Comparison of ENCODE assay signal across 29 cellular contexts in genomic region chr14:103360548-103360947, GRCh38.
"Had no signal": no experiment of that assay in that cellular context is flagged by ENCODE, and none has a peak within 500 bp of the region (broad histone marks: within the 10 kb centered on the region; RNA-seq: fewer than 3 reads in every experiment).

No MANE protein-coding gene starts in this region.

- H3K36me3 ChIP-seq: breast epithelium, esophagus squamous epithelium, gastrocnemius medialis, pancreas, prostate gland, stomach, thyroid gland, upper lobe of right lung had no signal

- H3K4me3 Mint-ChIP-seq: activated CD8-positive, alpha-beta T cell treated with anti-CD3 and anti-CD28 coated beads for 36 hours; activated T-cell treated with anti-CD3 and anti-CD28 coated beads, Interleukin-2, amount 50 U/mL, for 4 hours; activated T-helper 17 cell treated with anti-CD3 and anti-CD28 coated beads, Interleukin-2, amount 50 U/mL, for 72 hours; endodermal cell; memory B cell; stimulated activated naive B cell treated with anti-CD40 and anti-IgM and Interleukin-4, amounts not matched to agents 10 μg/mL and 1 μg/mL and 100 μg/mL, for 72 hours; WTC11 had no signal

- H3K4me1 Mint-ChIP-seq: activated T-helper 17 cell treated with anti-CD3 and anti-CD28 coated beads, Interleukin-2, amount 50 U/mL, for 72 hours; endodermal cell had no signal

- H3K27me3 ChIP-seq: breast epithelium, gastrocnemius medialis, pancreas, stomach, thyroid gland, upper lobe of right lung had no signal

- H3K27ac Mint-ChIP-seq: activated CD8-positive, alpha-beta T cell treated with anti-CD3 and anti-CD28 coated beads for 36 hours; activated naive CD4-positive, alpha-beta T cell treated with anti-CD3 and anti-CD28 coated beads, Interleukin-2, amount 50 U/mL, for 72 hours; activated T-helper 17 cell treated with anti-CD3 and anti-CD28 coated beads, Interleukin-2, amount 50 U/mL, for 72 hours; endodermal cell; memory B cell; stimulated activated naive B cell treated with anti-CD40 and anti-IgM and Interleukin-4, amounts not matched to agents 10 μg/mL and 1 μg/mL and 100 μg/mL, for 72 hours had no signal

- H3K4me3 ChIP-seq: breast epithelium, esophagus squamous epithelium, gastrocnemius medialis, pancreas, prostate gland, stomach, thyroid gland, upper lobe of right lung had no signal

- H3K9me3 ChIP-seq: gastrocnemius medialis, pancreas, prostate gland, thyroid gland had no signal

- H3K4me1 ChIP-seq: breast epithelium, gastrocnemius medialis, pancreas, prostate gland, thyroid gland, upper lobe of right lung had no signal

- H3K27ac ChIP-seq: breast epithelium, gastrocnemius medialis, pancreas, prostate gland, stomach, thyroid gland, upper lobe of right lung had no signal

- FAIRE-seq: pancreas had no signal

- ATAC-seq: activated CD8-positive, alpha-beta T cell treated with anti-CD3 and anti-CD28 coated beads for 36 hours; activated naive CD4-positive, alpha-beta T cell treated with anti-CD3 and anti-CD28 coated beads, Interleukin-2, amount 50 U/mL, for 72 hours; activated T-cell treated with anti-CD3 and anti-CD28 coated beads, Interleukin-2, amount 50 U/mL, for 4 hours; activated T-helper 17 cell treated with anti-CD3 and anti-CD28 coated beads, Interleukin-2, amount 50 U/mL, for 72 hours; gastrocnemius medialis; left cardiac atrium; naive thymus-derived CD4-positive, alpha-beta T cell; pancreas; stimulated activated naive B cell treated with anti-CD40 and anti-IgM and Interleukin-4, amounts not matched to agents 10 μg/mL and 1 μg/mL and 100 μg/mL, for 72 hours; upper lobe of right lung; WTC11 had no signal

- DNase-seq: activated CD4-positive, alpha-beta T cell treated with anti-CD3 and anti-CD28 coated beads for 1 hour; activated CD4-positive, alpha-beta T cell treated with anti-CD3 and anti-CD28 coated beads, Interleukin-2, amount 50 U/mL, for 1 hour; activated CD8-positive, alpha-beta T cell treated with anti-CD3 and anti-CD28 coated beads for 36 hours; activated gamma-delta T cell treated with Interleukin-2 at 50 U/mL for 16 hours; activated T-cell treated with anti-CD3 and anti-CD28 coated beads, Interleukin-2, amount 50 U/mL, for 4 hours; central memory CD4-positive, alpha-beta T cell; endodermal cell; esophagus squamous epithelium; gastrocnemius medialis; glutamatergic neuron; islet precursor cell; left cardiac atrium; midbrain; naive thymus-derived CD4-positive, alpha-beta T cell; nucleus accumbens; pancreas; stimulated activated CD4-positive, alpha-beta T cell treated with anti-CD3 and anti-CD28 coated beads, Interleukin-15, amount 100 ng/mL, for 24 hours; stimulated activated CD4-positive, alpha-beta T cell treated with anti-CD3 and anti-CD28 coated beads, Interleukin-2, amount 100 ng/mL, for 24 hours; stimulated activated naive B cell treated with anti-CD40 and anti-IgM and Interleukin-4, amounts not matched to agents 10 μg/mL and 1 μg/mL and 100 μg/mL, for 72 hours; stomach; T-helper 2 cell; thyroid gland; upper lobe of right lung had no signal
